27 cellular contexts compared by ENCODE assay signal in the genomic region with DNA sequence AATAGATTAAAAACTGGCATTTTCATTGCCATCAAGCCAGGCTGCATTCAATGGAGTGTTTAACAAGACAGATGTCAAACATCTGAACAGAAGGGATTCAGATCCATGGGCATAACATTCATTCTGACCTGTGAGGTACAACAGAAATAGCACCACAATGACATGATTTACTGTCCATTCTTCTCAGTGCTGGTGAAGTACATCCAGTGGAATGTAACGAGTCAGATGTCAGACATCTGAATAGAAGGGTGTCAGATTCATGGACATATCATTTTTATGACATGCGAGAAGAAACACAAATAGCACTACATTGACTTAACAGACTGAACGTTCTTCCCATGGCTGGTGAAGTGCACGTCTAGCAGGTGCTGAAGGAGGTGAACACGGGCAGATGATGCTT.
"Had no signal": no experiment of that assay in that cellular context is flagged by ENCODE, and none has a peak within 500 bp of the region (broad histone marks: within the 10 kb centered on the region; RNA-seq: fewer than 3 reads in every experiment).

No MANE protein-coding gene starts in this region.

- DNase-seq: activated CD4-positive, alpha-beta T cell treated with anti-CD3 and anti-CD28 coated beads, Interleukin-2, amount 50 U/mL, for 1 hour; activated CD4-positive, CD25-positive, alpha-beta regulatory T cell treated with anti-CD3 and anti-CD28 coated beads, Interleukin-2, amount 50 U/mL, for 72 hours; activated CD8-positive, alpha-beta T cell treated with anti-CD3 and anti-CD28 coated beads, Interleukin-2, amount 10 ng/mL, durations not matched to agents 7 days and 5 days; activated gamma-delta T cell treated with Interleukin-2 at 50 U/mL for 16 hours; activated T-cell treated with anti-CD3 and anti-CD28 coated beads, Interleukin-2, amount 50 U/mL, for 1 hour; anterior cingulate cortex; caudate nucleus; effector memory CD4-positive, alpha-beta T cell; kidney glomerular epithelial cell; left ventricle myocardium superior; mammary epithelial cell; natural killer cell; retina; sigmoid colon; spleen; stimulated activated CD4-positive, alpha-beta T cell treated with anti-CD3 and anti-CD28 coated beads, Interleukin-4, amount 100 ng/mL, for 24 hours; stimulated activated naive CD4-positive, alpha-beta T cell treated with Interleukin-2 at 50 U/mL for 16 hours; T-cell; WERI-Rb-1 had no signal

- H3K27me3 Mint-ChIP-seq: activated naive CD4-positive, alpha-beta T cell treated with anti-CD3 and anti-CD28 coated beads, Interleukin-2, amount 50 U/mL, for 24 hours; brain; dendritic cell treated with granulocyte-macrophage colony-stimulating factor and Interleukin-4, amounts not matched to agents 40 ng/mL and 50 ng/mL, for 4 days; progenitor cell of endocrine pancreas; type B pancreatic cell had no signal

- ATAC-seq: activated CD8-positive, alpha-beta T cell treated with anti-CD3 and anti-CD28 coated beads, Interleukin-2, amount 10 ng/mL, durations not matched to agents 7 days and 5 days; left ventricle myocardium superior; natural killer cell; T-cell had no signal

- H3K9me3 ChIP-seq: sigmoid colon, spleen, thoracic aorta had no signal

- H3K4me1 Mint-ChIP-seq: activated naive CD4-positive, alpha-beta T cell treated with anti-CD3 and anti-CD28 coated beads, Interleukin-2, amount 50 U/mL, for 24 hours; brain; natural killer cell; T-cell had no signal

- H3K4me1 ChIP-seq: sigmoid colon, spleen had no signal

- H3K27me3 ChIP-seq: sigmoid colon, spleen had no signal

- H3K4me3 ChIP-seq: sigmoid colon, spleen, thoracic aorta had no signal

- H3K36me3 Mint-ChIP-seq: activated naive CD4-positive, alpha-beta T cell treated with anti-CD3 and anti-CD28 coated beads, Interleukin-2, amount 50 U/mL, for 24 hours; brain; natural killer cell; T-cell; type B pancreatic cell had no signal

- H3K36me3 ChIP-seq: sigmoid colon, spleen, thoracic aorta, WERI-Rb-1 had no signal

- H3K27ac Mint-ChIP-seq: activated CD8-positive, alpha-beta T cell treated with anti-CD3 and anti-CD28 coated beads, Interleukin-2, amount 10 ng/mL, durations not matched to agents 7 days and 5 days; activated naive CD4-positive, alpha-beta T cell treated with anti-CD3 and anti-CD28 coated beads, Interleukin-2, amount 50 U/mL, for 24 hours; brain; dendritic cell treated with granulocyte-macrophage colony-stimulating factor and Interleukin-4, amounts not matched to agents 40 ng/mL and 50 ng/mL, for 4 days; mesothelial cell of epicardium; natural killer cell; progenitor cell of endocrine pancreas; T-cell; T-helper 2 cell treated with Interferon-gamma antibody and Interleukin-4, amounts not matched to agents 5 μg/mL and 100 μg/mL, for 36 hours; type B pancreatic cell had no signal

- H3K4me3 Mint-ChIP-seq: activated CD8-positive, alpha-beta T cell treated with anti-CD3 and anti-CD28 coated beads, Interleukin-2, amount 10 ng/mL, durations not matched to agents 7 days and 5 days; activated naive CD4-positive, alpha-beta T cell treated with anti-CD3 and anti-CD28 coated beads, Interleukin-2, amount 50 U/mL, for 24 hours; brain; dendritic cell treated with granulocyte-macrophage colony-stimulating factor and Interleukin-4, amounts not matched to agents 40 ng/mL and 50 ng/mL, for 4 days; mesothelial cell of epicardium; natural killer cell; T-cell; T-helper 2 cell treated with Interferon-gamma antibody and Interleukin-4, amounts not matched to agents 5 μg/mL and 100 μg/mL, for 36 hours; type B pancreatic cell had no signal

- H3K9me3 Mint-ChIP-seq: activated naive CD4-positive, alpha-beta T cell treated with anti-CD3 and anti-CD28 coated beads, Interleukin-2, amount 50 U/mL, for 24 hours; dendritic cell treated with granulocyte-macrophage colony-stimulating factor and Interleukin-4, amounts not matched to agents 40 ng/mL and 50 ng/mL, for 4 days; natural killer cell; type B pancreatic cell had no signal

- H3K27ac ChIP-seq: sigmoid colon, spleen, thoracic aorta, WERI-Rb-1 had no signal
